ENCODE assay signal across 9 cellular contexts in the genomic region with DNA sequence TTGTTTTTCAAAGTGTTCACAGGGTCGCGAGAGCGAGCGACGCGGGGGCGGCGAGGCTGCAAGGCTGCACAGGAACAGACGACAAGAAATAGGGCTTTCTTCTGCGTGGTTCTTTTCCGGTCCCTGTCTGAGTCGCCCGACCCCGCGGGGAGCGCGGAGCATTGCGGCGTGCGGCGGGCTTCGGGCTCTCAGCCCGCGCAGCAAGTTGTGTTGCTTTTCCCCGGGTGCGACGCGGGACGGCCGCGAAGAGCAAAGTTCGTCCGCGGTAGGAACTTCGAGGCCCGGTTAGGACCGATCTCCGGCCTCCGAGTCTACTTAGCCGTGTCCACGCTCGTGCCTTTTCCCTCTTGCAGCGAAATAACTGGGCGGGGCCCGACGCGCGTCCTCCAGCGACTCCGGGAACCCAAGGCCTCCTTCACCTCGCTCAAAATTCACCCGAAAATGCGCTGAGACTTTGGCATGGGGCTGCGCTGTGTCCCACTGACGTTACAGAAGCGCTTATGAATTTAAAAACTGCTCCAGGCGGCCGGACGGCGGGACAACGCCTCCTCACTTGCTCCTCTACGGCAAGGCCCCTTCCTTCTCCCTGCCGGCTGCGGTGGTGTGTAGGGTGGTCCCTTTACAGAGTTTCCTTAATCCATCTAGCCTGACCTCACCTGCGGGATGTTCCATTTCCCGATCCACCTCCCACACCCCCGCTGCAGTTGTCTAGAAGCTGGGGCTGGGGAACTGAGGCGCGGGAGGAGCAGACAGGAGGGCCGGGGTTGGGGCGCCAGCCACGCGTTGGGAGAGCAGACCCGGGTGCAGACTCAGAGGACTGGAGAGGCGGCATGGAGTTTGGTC. TPM values are rescaled to one million over a fixed set of nuclear protein-coding genes. Genes with fewer than 3 reads are reported as not detected.
DNase-seq lines count a peak whose midpoint lies in the region; ATAC-seq and TF ChIP-seq lines count a peak whose summit lies in the region.
"Had no signal": no experiment of that assay in that cellular context is flagged by ENCODE, and none has a peak within 500 bp of the region (broad histone marks: within the 10 kb centered on the region; RNA-seq: fewer than 3 reads in every experiment).

No MANE protein-coding gene starts in this region.

- H3K27me3 ChIP-seq in ACC112 (ENCODE audit: insufficient read depth, low read length) (peaks cover 41% of the 10 kb centered on the region), colonic mucosa (peaks cover 7% of the 10 kb centered on the region), SJCRH30 (no peaks in the 10 kb centered on the region)
- H3K27me3 ChIP-seq in naive thymus-derived CD4-positive, alpha-beta T cell (ENCODE audit: control insufficient read depth in 2 of 2, insufficient read depth in 2 of 2, low read length in 2 of 2), result peaks cover 0 to 16% of the 10 kb centered on the region in 2 donors

- H3K36me3 ChIP-seq in ACC112 (ENCODE audit: insufficient read depth, low read length) (no peaks in the 10 kb centered on the region), colonic mucosa (no peaks in the 10 kb centered on the region), SJCRH30 (no peaks in the 10 kb centered on the region; the same call in 1 of the 2 replicates)
- peaks cover 0 to 6% (median 0%) of the 10 kb centered on the region in 3 experiments for H3K36me3 ChIP-seq in naive thymus-derived CD4-positive, alpha-beta T cell (ENCODE audit: control insufficient read depth in 2 of 3, insufficient read depth in 3 of 3, low read length in 3 of 3)
- H3K36me3 ChIP-seq: SJSA1 had no signal

- peaks cover 57% of the 10 kb centered on the region for H3K27me3 Mint-ChIP-seq in T-helper 1 cell treated with Interleukin-12 subunit alpha and Interleukin-12 subunit beta and Interleukin-4 antibody, amounts not matched to agents 30 μg/mL and 1 μg/mL, for 36 hours (ENCODE audit: low read depth)
- peaks cover 26 to 57% (median 39%) of the 10 kb centered on the region in 5 donors for H3K27me3 Mint-ChIP-seq in naive thymus-derived CD4-positive, alpha-beta T cell
- peaks cover 49% of the 10 kb centered on the region for H3K27me3 Mint-ChIP-seq in type B pancreatic cell

- CTCF ChIA-PET in naive thymus-derived CD4-positive, alpha-beta T cell (lab: Charles Lee), result interaction anchor here (0.6 to 0.7 kb wide), 2 partner anchors 25 to 315 kb away, joined by 3 to 4 read pairs; no protein-coding TSS in a partner anchor

- TF ChIP-seq CTCF in colonic mucosa (IDR thresholded peaks at IDR 0.05) (no peak), type B pancreatic cell (conservative IDR thresholded peaks at IDR 0.05) (no peak)

- H3K9ac ChIP-seq in colonic mucosa (ENCODE audit: low read depth in 2 of 2, low read length in 2 of 2), result peak overlapping the region; percentile 71 to 74

- peak overlapping the region; percentile 72 for H3K27ac Mint-ChIP-seq in T-helper 1 cell treated with Interleukin-12 subunit alpha and Interleukin-12 subunit beta and Interleukin-4 antibody, amounts not matched to agents 30 μg/mL and 1 μg/mL, for 36 hours
- peak overlapping the region in 3 of 9 donors; percentile 28 to 75 (median 67) for H3K27ac Mint-ChIP-seq in naive thymus-derived CD4-positive, alpha-beta T cell
- peak overlapping the region; percentile 91 for H3K27ac Mint-ChIP-seq in type B pancreatic cell

- DNase-seq in colonic mucosa, result peak; percentile 67
- DNase-seq in naive thymus-derived CD4-positive, alpha-beta T cell, result peak; percentile 18 to 61 (median 33)
- DNase-seq in type B pancreatic cell (ENCODE audit: extremely low spot score, unreplicated experiment), result no peak
- no peak for DNase-seq in SJCRH30
- no peak for DNase-seq in NCI-H69 (lab: John Stamatoyannopoulos, UW)

- H3K4me3 ChIP-seq in ACC112 (ENCODE audit: low read depth, low read length), result 0 out of 2 replicates have a peak overlapping the region, but pooled peaks have one; percentile 75
- peak overlapping the region; percentile 82 for H3K4me3 ChIP-seq in colonic mucosa
- peak overlapping the region; percentile 87 for H3K4me3 ChIP-seq in naive thymus-derived CD4-positive, alpha-beta T cell (ENCODE audit: low read length)
- no peak overlapping the region for H3K4me3 ChIP-seq in SJCRH30

- intact Hi-C loops in colonic mucosa (cut with DNase I), result no loop called here
- intact Hi-C loops in naive thymus-derived CD4-positive, alpha-beta T cell (cut with micrococcal nuclease), result loop anchor here (5.0 to 10.0 kb wide), 5 partner anchors 38 to 1526 kb away; a partner anchor contains a TSS

- H3K9me3 ChIP-seq in colonic mucosa (no peaks in the 10 kb centered on the region), SJCRH30 (replicated peaks) (no peaks in the 10 kb centered on the region)
- H3K9me3 ChIP-seq in naive thymus-derived CD4-positive, alpha-beta T cell (ENCODE audit: control insufficient read depth in 2 of 3, low read length in 3 of 3), result no peaks in the 10 kb centered on the region
- H3K9me3 ChIP-seq: SJSA1 had no signal

- H3K4me1 ChIP-seq in ACC112 (ENCODE audit: control insufficient read depth, insufficient read depth, low read length, unreplicated experiment) (peaks cover 4% of the 10 kb centered on the region), colonic mucosa (peaks cover 6% of the 10 kb centered on the region), SJCRH30 (no peaks in the 10 kb centered on the region)
- peaks cover 19 to 35% of the 10 kb centered on the region in 2 donors for H3K4me1 ChIP-seq in naive thymus-derived CD4-positive, alpha-beta T cell (ENCODE audit: control insufficient read depth in 2 of 2, insufficient read depth in 2 of 2, low read length in 2 of 2)

- H3K27ac ChIP-seq in ACC112 (ENCODE audit: low read depth, low read length), result no peak overlapping the region
- H3K27ac ChIP-seq in colonic mucosa, result peak overlapping the region; percentile 86
- no peak overlapping the region for H3K27ac ChIP-seq in naive thymus-derived CD4-positive, alpha-beta T cell (ENCODE audit: low read depth, low read length)
- no peak overlapping the region for H3K27ac ChIP-seq in SJCRH30
- H3K27ac ChIP-seq: SJSA1 had no signal

- peaks cover 20% of the 10 kb centered on the region for H3K36me3 Mint-ChIP-seq in T-helper 1 cell treated with Interleukin-12 subunit alpha and Interleukin-12 subunit beta and Interleukin-4 antibody, amounts not matched to agents 30 μg/mL and 1 μg/mL, for 36 hours (ENCODE audit: low read depth)
- peaks cover 0 to 4% (median 0%) of the 10 kb centered on the region in 5 donors for H3K36me3 Mint-ChIP-seq in naive thymus-derived CD4-positive, alpha-beta T cell
- H3K36me3 Mint-ChIP-seq in type B pancreatic cell, result peaks cover 3% of the 10 kb centered on the region

- POLR2A ChIA-PET in naive thymus-derived CD4-positive, alpha-beta T cell (lab: Charles Lee), result no interaction called here

- H3K4me1 Mint-ChIP-seq in T-helper 1 cell treated with Interleukin-12 subunit alpha and Interleukin-12 subunit beta and Interleukin-4 antibody, amounts not matched to agents 30 μg/mL and 1 μg/mL, for 36 hours (ENCODE audit: low read depth), result peaks cover 42% of the 10 kb centered on the region
- peaks cover 23 to 46% (median 32%) of the 10 kb centered on the region in 7 donors for H3K4me1 Mint-ChIP-seq in naive thymus-derived CD4-positive, alpha-beta T cell
- peaks cover 24% of the 10 kb centered on the region for H3K4me1 Mint-ChIP-seq in type B pancreatic cell (ENCODE audit: unreplicated experiment)

- peak overlapping the region; percentile 87 for H3K4me3 Mint-ChIP-seq in T-helper 1 cell treated with Interleukin-12 subunit alpha and Interleukin-12 subunit beta and Interleukin-4 antibody, amounts not matched to agents 30 μg/mL and 1 μg/mL, for 36 hours
- H3K4me3 Mint-ChIP-seq in naive thymus-derived CD4-positive, alpha-beta T cell, result peak overlapping the region; percentile 86 to 96 (median 89)
- H3K4me3 Mint-ChIP-seq in type B pancreatic cell, result peak overlapping the region; percentile 91

- H3K9me3 Mint-ChIP-seq in T-helper 1 cell treated with Interleukin-12 subunit alpha and Interleukin-12 subunit beta and Interleukin-4 antibody, amounts not matched to agents 30 μg/mL and 1 μg/mL, for 36 hours, result no peaks in the 10 kb centered on the region
- no peaks in the 10 kb centered on the region for H3K9me3 Mint-ChIP-seq in naive thymus-derived CD4-positive, alpha-beta T cell
- no peaks in the 10 kb centered on the region for H3K9me3 Mint-ChIP-seq in type B pancreatic cell

- no peak for ATAC-seq in naive thymus-derived CD4-positive, alpha-beta T cell
- ATAC-seq in GM18502 (IDR thresholded peaks at IDR 0.05; ENCODE audit: poor library complexity, unreplicated experiment), result no peak

- no peak overlapping the region for H2AFZ ChIP-seq in ACC112 (ENCODE audit: low read length, unreplicated experiment)

- no peaks in the 10 kb centered on the region for H3K79me2 ChIP-seq in ACC112 (ENCODE audit: control insufficient read depth, insufficient read depth, low read length, unreplicated experiment)

RNA-seq across cellular contexts. Expression of a gene that starts 1.5 kb away (rescaled TPM):
- total RNA-seq in colonic mucosa, result 10 to 100 TPM; 21.3 to 31.7 TPM
- total RNA-seq in naive thymus-derived CD4-positive, alpha-beta T cell, result 10 to 100 TPM; 33.1 to 67.6 (median 39.0) TPM
- 10 to 100 TPM; 12.3 to 13.7 TPM for polyA plus RNA-seq in naive thymus-derived CD4-positive, alpha-beta T cell
- 28.7 and 29.2 TPM in 2 replicates for total RNA-seq in type B pancreatic cell (ENCODE audit: low replicate concordance)
- total RNA-seq in SJCRH30 (2014; rRNA removed; shearing (Covaris generic)), result 13.7 and 16.4 TPM in 2 replicates

Comparison
In these comparisons a context has a peak if more than half of its experiments do, and no peak if none do; other contexts are left out.
1. DNase-seq: peak in colonic mucosa (single experiment) and naive thymus-derived CD4-positive, alpha-beta T cell (9 of 9); none in type B pancreatic cell (single experiment), SJCRH30 (0 of 2) and NCI-H69 (single experiment).
2. Peak in every context shown above with its lines, with median percentiles within 50 percentile points of each other: H3K4me3 Mint-ChIP-seq.